In genomic region chr11:116217006-116217405, GRCh38 we compare ENCODE assay signal across 9 cellular contexts.
A peak's percentile ranks its signal among the peaks of the same experiment; 100 is the strongest.
DNase-seq lines count a peak whose midpoint lies in the region; ATAC-seq and TF ChIP-seq lines count a peak whose summit lies in the region.
"Had no signal": no experiment of that assay in that cellular context is flagged by ENCODE, and none has a peak within 500 bp of the region (broad histone marks: within the 10 kb centered on the region; RNA-seq: fewer than 3 reads in every experiment).

No MANE protein-coding gene starts in this region.

- WGBS in smooth muscle cell (ENCODE audit: low lambda C conversion rate), result 91% methylated on average over 6 of the region's 6 CpGs

- no peak overlapping the region for H2AFZ ChIP-seq in smooth muscle cell (ENCODE audit: low read depth)

- H3K27me3 ChIP-seq in left lung (no peaks in the 10 kb centered on the region), smooth muscle cell (ENCODE audit: low read depth) (peaks cover 7% of the 10 kb centered on the region)

- H4K20me1 ChIP-seq in smooth muscle cell (ENCODE audit: low read depth), result no peaks in the 10 kb centered on the region

- intact Hi-C loops in left lung (cut with DNase I), result no loop called here

- H3K27ac ChIP-seq in left lung (no peak overlapping the region), smooth muscle cell (ENCODE audit: low read depth) (no peak overlapping the region)
- H3K27ac ChIP-seq: skin epidermis had no signal

- H3K4me2 ChIP-seq in smooth muscle cell, result no peak overlapping the region

- H3K9ac ChIP-seq in smooth muscle cell (ENCODE audit: low read depth), result no peak overlapping the region

- TF ChIP-seq CTCF in astrocyte of the cerebellum (IDR thresholded peaks at IDR 0.05; ENCODE audit: low read depth, low read length, missing control alignments), result peak; percentile 76
- TF ChIP-seq CTCF in left lung (IDR thresholded peaks at IDR 0.05), result peak; percentile 58 to 78
- TF ChIP-seq CTCF in smooth muscle cell (IDR thresholded peaks at IDR 0.05; ENCODE audit: borderline replicate concordance, insufficient read depth, poor library complexity, severe bottlenecking), result no peak

- H3K9me3 ChIP-seq in left lung (peaks cover 0 to 2% of the 10 kb centered on the region in 2 donors), smooth muscle cell (replicated peaks; ENCODE audit: low read depth) (no peaks in the 10 kb centered on the region)

- no peaks in the 10 kb centered on the region for H3K79me2 ChIP-seq in smooth muscle cell (ENCODE audit: low read depth)

- in situ Hi-C loops in astrocyte of the cerebellum (cut with HindIII; ENCODE audit: low sequenced_read_pairs), result no loop called here

- ATAC-seq in left lung (peak; percentile 93), GM21529 (IDR thresholded peaks at IDR 0.05; ENCODE audit: unreplicated experiment) (no peak), GM21737 (IDR thresholded peaks at IDR 0.05; ENCODE audit: unreplicated experiment) (no peak)

- H3K36me3 ChIP-seq in left lung (no peaks in the 10 kb centered on the region), smooth muscle cell (ENCODE audit: low read depth) (no peaks in the 10 kb centered on the region)

- no peaks in the 10 kb centered on the region for H3F3A ChIP-seq in smooth muscle cell (ENCODE audit: low read depth)

- H3K4me1 ChIP-seq in left lung (no peaks in the 10 kb centered on the region), smooth muscle cell (ENCODE audit: low read depth) (no peaks in the 10 kb centered on the region)

- H3K4me3 ChIP-seq in astrocyte of the cerebellum (ENCODE audit: low read depth, low read length), result no peak overlapping the region
- no peak overlapping the region for H3K4me3 ChIP-seq in left lung
- H3K4me3 ChIP-seq in smooth muscle cell, result no peak overlapping the region
- H3K4me3 ChIP-seq: skin epidermis had no signal

- peak; percentile 12 for DNase-seq in NK-92 treated with Interleukin-12 subunit alpha and Interleukin-12 subunit beta, amount 100 ng/mL, for 24 hours (lab: John Stamatoyannopoulos, UW)
- DNase-seq in NK-92 (lab: John Stamatoyannopoulos, UW; ENCODE audit: unreplicated experiment), result no peak
- DNase-seq in LoVo (ENCODE audit: low spot score), result peak; percentile 16
- no peak for DNase-seq in astrocyte of the cerebellum (ENCODE audit: low read depth)
- DNase-seq in left lung, result no peak
- DNase-seq in smooth muscle cell (lab: John Stamatoyannopoulos, UW; ENCODE audit: unreplicated experiment), result no peak

Comparison
In these comparisons a context has a peak if more than half of its experiments do, and no peak if none do; other contexts are left out.
1. DNase-seq: peak in NK-92 treated with Interleukin-12 subunit alpha and Interleukin-12 subunit beta, amount 100 ng/mL, for 24 hours (single experiment) and LoVo (single experiment); none in NK-92 (single experiment), astrocyte of the cerebellum (single experiment), left lung (0 of 2) and smooth muscle cell (single experiment).